ENCODE assay signal across 15 cellular contexts in the genomic region with DNA sequence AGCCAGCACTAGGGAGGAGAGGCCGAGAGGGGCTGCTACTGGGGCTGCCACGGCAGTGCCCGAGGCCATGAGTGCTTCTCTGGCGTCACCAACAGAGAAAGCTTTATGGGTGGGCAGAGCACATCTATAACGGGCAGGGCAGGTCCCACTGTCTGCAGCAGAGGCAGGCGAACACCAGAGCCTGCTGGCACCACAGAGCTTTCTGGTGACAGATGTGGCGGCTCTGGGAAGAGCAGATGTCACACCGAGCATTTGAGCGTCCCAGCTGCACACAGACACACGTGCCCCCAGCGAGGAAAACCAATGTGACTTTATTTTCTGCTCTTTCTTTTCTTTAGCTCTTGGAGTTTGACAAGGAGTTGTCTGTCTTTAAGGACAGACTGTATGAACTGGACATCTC. TPM values are rescaled to one million over a fixed set of nuclear protein-coding genes. Genes with fewer than 3 reads are reported as not detected.
"Had no signal": no experiment of that assay in that cellular context is flagged by ENCODE, and none has a peak within 500 bp of the region (broad histone marks: within the 10 kb centered on the region; RNA-seq: fewer than 3 reads in every experiment).

No MANE protein-coding gene starts in this region.

- H3K27ac ChIP-seq: coronary artery, foreskin keratinocyte, parathyroid adenoma, tibial artery had no signal

- DNase-seq: activated CD4-positive, alpha-beta memory T cell treated with anti-CD3 and anti-CD28 coated beads, Interleukin-2, amount 10 ng/mL, durations not matched to agents 7 days and 5 days; activated CD4-positive, alpha-beta T cell treated with anti-CD3 and anti-CD28 coated beads for 4 hours; activated effector memory CD4-positive, alpha-beta T cell treated with Interleukin-2 at 50 U/mL for 16 hours; activated T-cell treated with anti-CD3 and anti-CD28 coated beads, Interleukin-2, amount 50 U/mL, for 4 hours; effector CD4-positive, alpha-beta T cell; foreskin keratinocyte; mucosa of descending colon; naive thymus-derived CD4-positive, alpha-beta T cell; retina; stimulated activated CD4-positive, alpha-beta T cell treated with anti-CD3 and anti-CD28 coated beads, Interleukin-12 subunit alpha, Interleukin-12 subunit beta, amount 100 ng/mL, for 4 hours; stimulated activated CD4-positive, alpha-beta T cell treated with anti-CD3 and anti-CD28 coated beads, Interleukin-2, amount 100 ng/mL, for 24 hours; tibial artery had no signal

- ATAC-seq: activated T-cell treated with anti-CD3 and anti-CD28 coated beads, Interleukin-2, amount 50 U/mL, for 4 hours; foreskin keratinocyte; mucosa of descending colon; naive thymus-derived CD4-positive, alpha-beta T cell; WTC11 had no signal

RNA-seq across cellular contexts. Expression of gene NKX6-2, which starts 20.5 kb away (rescaled TPM):
- polyA plus RNA-seq: foreskin keratinocyte had no signal
